In the genomic region with DNA sequence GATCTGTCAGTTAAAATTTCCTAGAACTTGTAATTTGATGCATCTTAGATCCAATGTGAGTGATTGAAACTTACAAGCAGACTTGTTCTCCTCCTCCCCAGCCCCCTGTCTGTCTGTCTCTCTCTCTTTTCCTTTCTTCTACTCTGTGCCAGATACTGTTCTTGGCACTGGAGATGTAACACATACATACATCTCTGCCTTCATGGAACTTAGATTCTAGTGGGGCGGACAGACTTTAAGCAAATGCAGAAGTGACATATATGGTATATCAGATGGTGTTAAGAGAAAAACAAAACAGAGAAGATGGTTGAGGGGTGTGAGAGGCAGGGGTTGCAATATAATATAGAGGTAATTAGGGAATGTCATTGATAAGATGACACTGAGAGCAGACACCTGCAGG, we compare ENCODE assay signal across 1 cellular context.
TF ChIP-seq lines count a peak whose summit lies in the region.

No MANE protein-coding gene starts in this region.

TF ChIP-seq in GM23338, 12 proteins besides CTCF, POLR2A, EP300 and RAD21 (continued from another document):
- TF ChIP-seq, protein P1, sequence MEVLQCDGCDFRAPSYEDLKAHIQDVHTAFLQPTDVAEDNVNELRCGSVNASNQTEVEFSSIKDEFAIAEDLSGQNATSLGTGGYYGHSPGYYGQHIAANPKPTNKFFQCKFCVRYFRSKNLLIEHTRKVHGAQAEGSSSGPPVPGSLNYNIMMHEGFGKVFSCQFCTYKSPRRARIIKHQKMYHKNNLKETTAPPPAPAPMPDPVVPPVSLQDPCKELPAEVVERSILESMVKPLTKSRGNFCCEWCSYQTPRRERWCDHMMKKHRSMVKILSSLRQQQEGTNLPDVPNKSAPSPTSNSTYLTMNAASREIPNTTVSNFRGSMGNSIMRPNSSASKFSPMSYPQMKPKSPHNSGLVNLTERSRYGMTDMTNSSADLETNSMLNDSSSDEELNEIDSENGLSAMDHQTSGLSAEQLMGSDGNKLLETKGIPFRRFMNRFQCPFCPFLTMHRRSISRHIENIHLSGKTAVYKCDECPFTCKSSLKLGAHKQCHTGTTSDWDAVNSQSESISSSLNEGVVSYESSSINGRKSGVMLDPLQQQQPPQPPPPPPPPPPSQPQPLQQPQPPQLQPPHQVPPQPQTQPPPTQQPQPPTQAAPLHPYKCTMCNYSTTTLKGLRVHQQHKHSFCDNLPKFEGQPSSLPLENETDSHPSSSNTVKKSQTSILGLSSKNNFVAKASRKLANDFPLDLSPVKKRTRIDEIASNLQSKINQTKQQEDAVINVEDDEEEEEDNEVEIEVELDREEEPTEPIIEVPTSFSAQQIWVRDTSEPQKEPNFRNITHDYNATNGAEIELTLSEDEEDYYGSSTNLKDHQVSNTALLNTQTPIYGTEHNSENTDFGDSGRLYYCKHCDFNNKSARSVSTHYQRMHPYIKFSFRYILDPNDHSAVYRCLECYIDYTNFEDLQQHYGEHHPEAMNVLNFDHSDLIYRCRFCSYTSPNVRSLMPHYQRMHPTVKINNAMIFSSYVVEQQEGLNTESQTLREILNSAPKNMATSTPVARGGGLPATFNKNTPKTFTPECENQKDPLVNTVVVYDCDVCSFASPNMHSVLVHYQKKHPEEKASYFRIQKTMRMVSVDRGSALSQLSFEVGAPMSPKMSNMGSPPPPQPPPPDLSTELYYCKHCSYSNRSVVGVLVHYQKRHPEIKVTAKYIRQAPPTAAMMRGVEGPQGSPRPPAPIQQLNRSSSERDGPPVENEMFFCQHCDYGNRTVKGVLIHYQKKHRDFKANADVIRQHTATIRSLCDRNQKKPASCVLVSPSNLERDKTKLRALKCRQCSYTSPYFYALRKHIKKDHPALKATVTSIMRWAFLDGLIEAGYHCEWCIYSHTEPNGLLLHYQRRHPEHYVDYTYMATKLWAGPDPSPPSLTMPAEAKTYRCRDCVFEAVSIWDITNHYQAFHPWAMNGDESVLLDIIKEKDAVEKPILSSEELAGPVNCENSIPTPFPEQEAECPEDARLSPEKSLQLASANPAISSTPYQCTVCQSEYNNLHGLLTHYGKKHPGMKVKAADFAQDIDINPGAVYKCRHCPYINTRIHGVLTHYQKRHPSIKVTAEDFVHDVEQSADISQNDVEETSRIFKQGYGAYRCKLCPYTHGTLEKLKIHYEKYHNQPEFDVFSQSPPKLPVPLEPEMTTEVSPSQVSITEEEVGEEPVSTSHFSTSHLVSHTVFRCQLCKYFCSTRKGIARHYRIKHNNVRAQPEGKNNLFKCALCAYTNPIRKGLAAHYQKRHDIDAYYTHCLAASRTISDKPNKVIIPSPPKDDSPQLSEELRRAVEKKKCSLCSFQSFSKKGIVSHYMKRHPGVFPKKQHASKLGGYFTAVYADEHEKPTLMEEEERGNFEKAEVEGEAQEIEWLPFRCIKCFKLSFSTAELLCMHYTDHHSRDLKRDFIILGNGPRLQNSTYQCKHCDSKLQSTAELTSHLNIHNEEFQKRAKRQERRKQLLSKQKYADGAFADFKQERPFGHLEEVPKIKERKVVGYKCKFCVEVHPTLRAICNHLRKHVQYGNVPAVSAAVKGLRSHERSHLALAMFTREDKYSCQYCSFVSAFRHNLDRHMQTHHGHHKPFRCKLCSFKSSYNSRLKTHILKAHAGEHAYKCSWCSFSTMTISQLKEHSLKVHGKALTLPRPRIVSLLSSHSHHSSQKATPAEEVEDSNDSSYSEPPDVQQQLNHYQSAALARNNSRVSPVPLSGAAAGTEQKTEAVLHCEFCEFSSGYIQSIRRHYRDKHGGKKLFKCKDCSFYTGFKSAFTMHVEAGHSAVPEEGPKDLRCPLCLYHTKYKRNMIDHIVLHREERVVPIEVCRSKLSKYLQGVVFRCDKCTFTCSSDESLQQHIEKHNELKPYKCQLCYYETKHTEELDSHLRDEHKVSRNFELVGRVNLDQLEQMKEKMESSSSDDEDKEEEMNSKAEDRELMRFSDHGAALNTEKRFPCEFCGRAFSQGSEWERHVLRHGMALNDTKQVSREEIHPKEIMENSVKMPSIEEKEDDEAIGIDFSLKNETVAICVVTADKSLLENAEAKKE (CRISPR knock-in tag; IDR thresholded peaks at IDR 0.05) = no peak
- TF ChIP-seq EZH2 (IDR thresholded peaks at IDR 0.05; ENCODE audit: low read depth, unreplicated experiment) = no peak
- no peak for TF ChIP-seq ZNF331 (CRISPR knock-in tag; IDR thresholded peaks at IDR 0.05; ENCODE audit: low read depth)
- TF ChIP-seq JUNB (IDR thresholded peaks at IDR 0.05; ENCODE audit: unreplicated experiment) = no peak
- no peak for TF ChIP-seq ZNF114 (CRISPR knock-in tag; IDR thresholded peaks at IDR 0.05)
- TF ChIP-seq EZH2phosphoT487 (IDR thresholded peaks at IDR 0.05; ENCODE audit: unreplicated experiment) = no peak
- no peak for TF ChIP-seq STAT1 (IDR thresholded peaks at IDR 0.05; ENCODE audit: unreplicated experiment)
- TF ChIP-seq, protein P2, sequence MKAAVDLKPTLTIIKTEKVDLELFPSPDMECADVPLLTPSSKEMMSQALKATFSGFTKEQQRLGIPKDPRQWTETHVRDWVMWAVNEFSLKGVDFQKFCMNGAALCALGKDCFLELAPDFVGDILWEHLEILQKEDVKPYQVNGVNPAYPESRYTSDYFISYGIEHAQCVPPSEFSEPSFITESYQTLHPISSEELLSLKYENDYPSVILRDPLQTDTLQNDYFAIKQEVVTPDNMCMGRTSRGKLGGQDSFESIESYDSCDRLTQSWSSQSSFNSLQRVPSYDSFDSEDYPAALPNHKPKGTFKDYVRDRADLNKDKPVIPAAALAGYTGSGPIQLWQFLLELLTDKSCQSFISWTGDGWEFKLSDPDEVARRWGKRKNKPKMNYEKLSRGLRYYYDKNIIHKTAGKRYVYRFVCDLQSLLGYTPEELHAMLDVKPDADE (IDR thresholded peaks at IDR 0.05) = no peak
